Comparison of ENCODE assay signal across 8 cellular contexts in the genomic region with DNA sequence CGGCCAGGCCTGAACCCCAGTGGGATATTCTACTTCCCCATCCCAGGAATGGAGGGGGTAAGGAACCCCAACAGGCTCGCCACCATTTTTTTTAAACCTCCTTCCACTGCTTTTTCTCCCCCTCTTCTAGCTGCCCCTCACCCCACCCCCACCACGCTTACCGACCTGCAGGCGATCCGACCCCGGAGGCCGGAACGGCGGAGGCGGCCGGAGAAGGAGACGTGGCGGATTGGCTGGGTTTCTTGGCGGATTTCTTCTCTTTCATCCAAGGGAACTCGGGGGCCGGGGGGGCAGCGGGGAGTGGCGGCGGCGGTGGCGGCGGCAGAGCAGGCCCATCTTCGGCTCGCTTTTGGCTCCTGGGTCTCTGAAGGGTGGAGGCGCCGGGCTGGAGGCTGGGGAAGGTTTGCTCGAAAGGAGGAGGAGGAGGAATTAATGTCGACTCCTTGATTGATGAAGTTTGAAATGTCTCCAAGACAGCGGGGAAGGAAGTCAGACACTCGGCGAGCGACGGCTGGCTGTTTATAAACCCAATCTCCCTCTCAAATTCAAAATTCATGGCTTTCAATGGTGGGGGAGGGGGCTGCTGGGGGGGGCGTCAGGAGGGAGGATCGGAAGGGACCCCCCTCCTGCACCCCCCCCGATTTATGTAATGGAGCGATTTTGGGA. TPM values are rescaled to one million over a fixed set of nuclear protein-coding genes. Genes with fewer than 3 reads are reported as not detected.
DNase-seq lines count a peak whose midpoint lies in the region; ATAC-seq, FAIRE-seq and TF ChIP-seq lines count a peak whose summit lies in the region.

No MANE protein-coding gene starts in this region.

- TF ChIP-seq POLR2A in GM10847 (IDR thresholded peaks at IDR 0.05; ENCODE audit: extremely low read depth, insufficient read length) = peak; percentile 20

- no peak for FAIRE-seq in D721Med (lab: Jason Lieb, UNC)

- TF ChIP-seq CTCF in brain microvascular endothelial cell (IDR thresholded peaks at IDR 0.05; ENCODE audit: low read depth, low read length, missing control alignments) (no peak), D721Med (IDR thresholded peaks at IDR 0.05; ENCODE audit: insufficient read depth, missing control alignments) (no peak)

- DNase-seq in RKO (ENCODE audit: low spot score) (peak; percentile 58), brain microvascular endothelial cell (no peak), left lobe of liver (ENCODE audit: low spot score) (peak; percentile 68), anterior cingulate cortex (lab: John Stamatoyannopoulos, UW) (no peak), D721Med (ENCODE audit: insufficient read length, low spot score) (no peak)
- DNase-seq in stimulated activated CD8-positive, alpha-beta memory T cell treated with anti-CD3 and anti-CD28 coated beads, Interleukin-4, amount 100 ng/mL, for 48 hours = peak; percentile 63

- H3K36me3 ChIP-seq in brain microvascular endothelial cell (replicated peaks) = no peaks in the 10 kb centered on the region

- peaks cover 89% of the 10 kb centered on the region for H3K27me3 ChIP-seq in brain microvascular endothelial cell (replicated peaks)

- H3K4me3 ChIP-seq in brain microvascular endothelial cell (ENCODE audit: low read depth, low read length) = peak overlapping the region; percentile 75

- peak; percentile 63 for ATAC-seq in left lobe of liver
- no peak for ATAC-seq in GM19328 (IDR thresholded peaks at IDR 0.05; ENCODE audit: unreplicated experiment)

- no peak overlapping the region for H3K27ac ChIP-seq in brain microvascular endothelial cell

- in situ Hi-C loops in brain microvascular endothelial cell (cut with HindIII; ENCODE audit: low pct_ligation_motif_present, low sequenced_read_pairs) = no loop called here

RNA-seq across cellular contexts. Expression of a gene that starts 0.4 kb away (rescaled TPM):
- 2.3 TPM for total RNA-seq in left lobe of liver

RNA-seq across cellular contexts. Expression of a gene that starts 13.7 kb away (rescaled TPM):
- not detected for total RNA-seq in left lobe of liver

RNA-seq across cellular contexts. Expression of a gene that starts 33.7 kb away (rescaled TPM):
- total RNA-seq in left lobe of liver = 1.1 TPM

RNA-seq across cellular contexts. Expression of a gene that starts 45.6 kb away (rescaled TPM):
- total RNA-seq in left lobe of liver = 1.9 TPM

RNA-seq across cellular contexts. Expression of a gene that starts 49.1 kb away (rescaled TPM):
- total RNA-seq in left lobe of liver = 0.55 TPM

Comparison
In these comparisons a context has a peak if more than half of its experiments do, and no peak if none do; other contexts are left out.
1. DNase-seq: peak in RKO (single experiment), left lobe of liver (single experiment) and stimulated activated CD8-positive, alpha-beta memory T cell treated with anti-CD3 and anti-CD28 coated beads, Interleukin-4, amount 100 ng/mL, for 48 hours (single experiment); none in brain microvascular endothelial cell (single experiment), anterior cingulate cortex (0 of 58) and D721Med (single experiment).